In genomic region chr9:136399176-136400037, GRCh38 we compare ENCODE assay signal across 8 cellular contexts. TPM values are rescaled to one million over a fixed set of nuclear protein-coding genes. Genes with fewer than 3 reads are reported as not detected.
DNase-seq lines count a peak whose midpoint lies in the region; ATAC-seq and TF ChIP-seq lines count a peak whose summit lies in the region.

No MANE protein-coding gene starts in this region.

- H3K4me3 ChIP-seq in Caco-2 (ENCODE audit: low read depth, low read length) (peak overlapping the region; percentile 96), skeletal muscle cell (ENCODE audit: low read depth, low read length) (peak overlapping the region; percentile 77)

- CTCF ChIA-PET in Caco-2 (lab: Charles Lee), result no interaction called here
- CTCF ChIA-PET in activated naive CD4-positive, alpha-beta T cell treated with anti-CD3 and anti-CD28 coated beads, Interleukin-2, amount 10 ng/mL, durations not matched to agents 7 days and 5 days (lab: Charles Lee), result interaction anchor here (1.3 to 2.1 kb wide), 2 partner anchors 10 kb away, joined by 4 to 5 read pairs; no protein-coding TSS in a partner anchor

- peak overlapping the region; percentile 76 for H3K27ac Mint-ChIP-seq in Caco-2 (ENCODE audit: unreplicated experiment)
- H3K27ac Mint-ChIP-seq in activated naive CD4-positive, alpha-beta T cell treated with anti-CD3 and anti-CD28 coated beads, Interleukin-2, amount 10 ng/mL, durations not matched to agents 7 days and 5 days, result peak overlapping the region; percentile 81

- DNase-seq in Caco-2 (peak in 1 of 2 experiments; percentile 39), NCI-H69 (lab: John Stamatoyannopoulos, UW) (peak; percentile 59), hepatic stellate cell (ENCODE audit: low spot score) (peak; percentile 39), skeletal muscle cell (ENCODE audit: low read depth) (no peak), NCI-H1694 treated with DMSO at 0.1 percent for 48 hours (lab: John Stamatoyannopoulos, UW) (no peak)
- DNase-seq in activated naive CD4-positive, alpha-beta T cell treated with anti-CD3 and anti-CD28 coated beads, Interleukin-2, amount 10 ng/mL, durations not matched to agents 7 days and 5 days, result peak; percentile 57

- no peaks in the 10 kb centered on the region for H3K9me3 ChIP-seq in Caco-2

- peak overlapping the region; percentile 91 for H3K4me3 Mint-ChIP-seq in Caco-2 (ENCODE audit: unreplicated experiment)
- peak overlapping the region; percentile 84 for H3K4me3 Mint-ChIP-seq in activated naive CD4-positive, alpha-beta T cell treated with anti-CD3 and anti-CD28 coated beads, Interleukin-2, amount 10 ng/mL, durations not matched to agents 7 days and 5 days

- no peaks in the 10 kb centered on the region for H3K9me3 Mint-ChIP-seq in Caco-2 (ENCODE audit: unreplicated experiment)
- no peaks in the 10 kb centered on the region for H3K9me3 Mint-ChIP-seq in activated naive CD4-positive, alpha-beta T cell treated with anti-CD3 and anti-CD28 coated beads, Interleukin-2, amount 10 ng/mL, durations not matched to agents 7 days and 5 days

- POLR2A ChIA-PET in Caco-2 (lab: Charles Lee), result interaction anchor here (0.5 kb wide), 1 partner anchor 65 kb away, joined by 12 read pairs; no protein-coding TSS in a partner anchor

- H3K4me1 Mint-ChIP-seq in Caco-2 (ENCODE audit: low read depth, unreplicated experiment), result peaks cover 20% of the 10 kb centered on the region
- H3K4me1 Mint-ChIP-seq in activated naive CD4-positive, alpha-beta T cell treated with anti-CD3 and anti-CD28 coated beads, Interleukin-2, amount 10 ng/mL, durations not matched to agents 7 days and 5 days, result peaks cover 55% of the 10 kb centered on the region

- H3K27me3 ChIP-seq in Caco-2 (replicated peaks; ENCODE audit: control insufficient read depth, insufficient read depth, low read length), result no peaks in the 10 kb centered on the region

- ATAC-seq in GM21737 (IDR thresholded peaks at IDR 0.05; ENCODE audit: unreplicated experiment) (peak; percentile 16), HG03097 (IDR thresholded peaks at IDR 0.05; ENCODE audit: low FRiP score, unreplicated experiment) (no peak)

- no peaks in the 10 kb centered on the region for H3K36me3 ChIP-seq in Caco-2 (ENCODE audit: control insufficient read depth, insufficient read depth, low read length)

- no peaks in the 10 kb centered on the region for H3K27me3 Mint-ChIP-seq in Caco-2 (ENCODE audit: insufficient read depth, unreplicated experiment)
- H3K27me3 Mint-ChIP-seq in activated naive CD4-positive, alpha-beta T cell treated with anti-CD3 and anti-CD28 coated beads, Interleukin-2, amount 10 ng/mL, durations not matched to agents 7 days and 5 days, result no peaks in the 10 kb centered on the region

- no peaks in the 10 kb centered on the region for H3K4me1 ChIP-seq in Caco-2

- peaks cover 76% of the 10 kb centered on the region for H3K36me3 Mint-ChIP-seq in Caco-2 (ENCODE audit: insufficient read depth, unreplicated experiment)
- H3K36me3 Mint-ChIP-seq in activated naive CD4-positive, alpha-beta T cell treated with anti-CD3 and anti-CD28 coated beads, Interleukin-2, amount 10 ng/mL, durations not matched to agents 7 days and 5 days, result peaks cover 39% of the 10 kb centered on the region

- BruUV-seq in Caco-2 (replicated peaks; lab: Mats Ljungman, UMichigan), result no TSS peak

- TF ChIP-seq CTCF in Caco-2 (IDR thresholded peaks at IDR 0.05; ENCODE audit: insufficient read depth in 1 of 2, low read depth in 1 of 2, low read length in 1 of 2, severe bottlenecking in 1 of 2, unreplicated experiment in 1 of 2), result no peak

- intact Hi-C loops in Caco-2 (cut with micrococcal nuclease; ENCODE audit: unreplicated experiment), result loop anchor here (1.0 to 5.0 kb wide), 3 partner anchors 37 to 87 kb away; partner anchors contain the start of gene DNLZ

RNA-seq across cellular contexts. Expression of gene SNAPC4, which starts 0.6 kb away (rescaled TPM):
- 15.3 and 17.2 TPM in 2 replicates for total RNA-seq in Caco-2 (2022)

RNA-seq across cellular contexts. Expression of gene ENTR1, which starts 11.0 kb away (rescaled TPM):
- 85.2 and 92.6 TPM in 2 replicates for total RNA-seq in Caco-2 (2022)

RNA-seq across cellular contexts. Expression of gene PMPCA, which starts 11.1 kb away (rescaled TPM):
- 89.9 and 91.5 TPM in 2 replicates for total RNA-seq in Caco-2 (2022)

RNA-seq across cellular contexts. Expression of gene CARD9, which starts 25.9 kb away (rescaled TPM):
- total RNA-seq in Caco-2 (2022), result 1.7 and 2.6 TPM in 2 replicates

RNA-seq across cellular contexts. Expression of gene DNLZ, which starts 35.9 kb away (rescaled TPM):
- 27.1 and 29.1 TPM in 2 replicates for total RNA-seq in Caco-2 (2022)

Comparison
In these comparisons a context has a peak if more than half of its experiments do, and no peak if none do; other contexts are left out.
1. DNase-seq: peak in NCI-H69 (single experiment), activated naive CD4-positive, alpha-beta T cell treated with anti-CD3 and anti-CD28 coated beads, Interleukin-2, amount 10 ng/mL, durations not matched to agents 7 days and 5 days (single experiment) and hepatic stellate cell (single experiment); none in skeletal muscle cell (single experiment) and NCI-H1694 treated with DMSO at 0.1 percent for 48 hours (single experiment).